8 cellular contexts compared by ENCODE assay signal in the genomic region with DNA sequence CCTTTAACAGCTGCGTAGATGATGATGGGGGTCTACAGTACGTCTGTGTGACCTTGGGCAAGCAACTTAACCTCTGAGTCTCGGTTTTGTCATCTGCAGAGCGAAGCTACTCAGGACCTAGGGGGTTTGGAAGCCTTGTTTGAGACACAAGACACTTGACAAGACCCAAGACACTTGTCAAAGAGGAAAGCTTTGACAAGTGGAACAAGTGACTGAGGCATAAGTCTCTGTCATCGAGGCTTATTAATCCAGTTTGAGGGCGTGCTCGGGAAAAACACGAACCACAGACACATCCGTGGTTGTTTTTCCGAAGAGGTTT. TPM values are rescaled to one million over a fixed set of nuclear protein-coding genes. Genes with fewer than 3 reads are reported as not detected.
DNase-seq lines count a peak whose midpoint lies in the region; ATAC-seq and TF ChIP-seq lines count a peak whose summit lies in the region.

No MANE protein-coding gene starts in this region.

- H3K4me1 ChIP-seq in mononuclear cell (ENCODE audit: insufficient read depth, low read length), result peaks cover 21% of the 10 kb centered on the region

- H3K4me1 Mint-ChIP-seq in MCF 10A (ENCODE audit: insufficient read depth, unreplicated experiment), result peaks cover 30% of the 10 kb centered on the region

- no peaks in the 10 kb centered on the region for H3K27me3 Mint-ChIP-seq in MCF 10A (ENCODE audit: insufficient read depth, unreplicated experiment)

- no peak for TF ChIP-seq CTCF in MCF 10A (IDR thresholded peaks at IDR 0.05; ENCODE audit: unreplicated experiment)

- peak overlapping the region; percentile 44 for H3K4me3 ChIP-seq in mononuclear cell (ENCODE audit: low read length)

- CTCF ChIA-PET in MCF 10A (lab: Yijun Ruan, JAX), result interaction anchor here (0.5 to 1.0 kb wide), 6 partner anchors 11 to 95 kb away, joined by 3 to 4 read pairs (median 3); no protein-coding TSS in a partner anchor

- no peaks in the 10 kb centered on the region for H3K9me3 ChIP-seq in mononuclear cell (ENCODE audit: low read depth, low read length)

- intact Hi-C loops in MCF 10A (cut with micrococcal nuclease), result loop anchor here (1.0 to 5.0 kb wide), 3 partner anchors 67 to 117 kb away; a partner anchor contains a TSS

- DNase-seq in stimulated activated CD4-positive, alpha-beta T cell treated with anti-CD3 and anti-CD28 coated beads, Interleukin-2, amount 100 ng/mL, for 4 hours (ENCODE audit: low read depth), result peak; percentile 21
- no peak for DNase-seq in stimulated activated CD4-positive, alpha-beta T cell treated with anti-CD3 and anti-CD28 coated beads, Interleukin-2, amount 100 ng/mL, for 24 hours
- DNase-seq in MCF 10A (ENCODE audit: unreplicated experiment) (no peak), cerebellar cortex (ENCODE audit: low spot score) (no peak), NCI-H1436 treated with DMSO at 0.1 percent for 48 hours (lab: John Stamatoyannopoulos, UW) (no peak), MV-4-11 (lab: John Stamatoyannopoulos, UW) (no peak)

- POLR2A ChIA-PET in MCF 10A (lab: Yijun Ruan, JAX), result interaction anchor here (0.6 to 5.0 kb wide), 28 partner anchors 10 to 342 kb away, joined by 3 to 74 read pairs (median 4); a partner anchor contains a TSS

- H3K27ac Mint-ChIP-seq in MCF 10A (ENCODE audit: low read depth, unreplicated experiment), result peak overlapping the region; percentile 70

- BruUV-seq in MCF 10A (replicated peaks; lab: Mats Ljungman, UMichigan), result TSS peak; percentile 44

- H3K27me3 ChIP-seq in mononuclear cell (ENCODE audit: insufficient read depth, low read length), result peaks cover 2% of the 10 kb centered on the region

- H3K4me3 Mint-ChIP-seq in MCF 10A (ENCODE audit: unreplicated experiment), result peak overlapping the region; percentile 65

- peaks cover 13% of the 10 kb centered on the region for H3K36me3 Mint-ChIP-seq in MCF 10A (ENCODE audit: insufficient read depth, unreplicated experiment)

- no peaks in the 10 kb centered on the region for H3K9me3 Mint-ChIP-seq in MCF 10A (ENCODE audit: unreplicated experiment)

- ATAC-seq in HG02678 (IDR thresholded peaks at IDR 0.05; ENCODE audit: unreplicated experiment), result no peak

RNA-seq across cellular contexts. Expression of a gene that starts 0.7 kb away (rescaled TPM):
- total RNA-seq in MCF 10A (2022) (27.0 and 37.7 TPM in 2 replicates), mononuclear cell (1.8 TPM)

RNA-seq across cellular contexts. Expression of a gene that starts 16.2 kb away (rescaled TPM):
- total RNA-seq in MCF 10A (2022), result not detected in 2 replicates
- not detected for total RNA-seq in mononuclear cell

Comparison
In these comparisons a context has a peak if more than half of its experiments do, and no peak if none do; other contexts are left out.
1. RNA of a gene that starts 0.7 kb away (total RNA-seq): 27.0 to 37.7 TPM in MCF 10A; 1.8 TPM in mononuclear cell (single experiment); every median in the first group is over 10 times any median in the second.